ENCODE assay signal across 1 cellular context in genomic region chr17:82536220-82537201, GRCh38.
TF ChIP-seq lines count a peak whose summit lies in the region.

No MANE protein-coding gene starts in this region.

TF ChIP-seq in H1, 55 proteins besides CTCF, POLR2A, EP300 and RAD21:
- TF ChIP-seq FOSL1 (IDR thresholded peaks at IDR 0.05; ENCODE audit: insufficient read depth, low read depth, low read length), result no peak
- TF ChIP-seq USF2 (IDR thresholded peaks at IDR 0.05; ENCODE audit: low read length), result no peak
- no peak for TF ChIP-seq TCF12 (IDR thresholded peaks at IDR 0.05; ENCODE audit: low read depth, low read length)
- TF ChIP-seq TAF7 (optimal IDR thresholded peaks at IDR 0.05; ENCODE audit: borderline replicate concordance, low read depth, low read length), result no peak
- TF ChIP-seq SP1 (IDR thresholded peaks at IDR 0.05; ENCODE audit: low read depth, low read length), result no peak
- TF ChIP-seq CBX8 (IDR thresholded peaks at IDR 0.05; ENCODE audit: borderline replicate concordance, low read depth, low read length), result no peak
- TF ChIP-seq HDAC6 (IDR thresholded peaks at IDR 0.05; ENCODE audit: low read depth, low read length), result no peak
- no peak for TF ChIP-seq GTF2F1 (IDR thresholded peaks at IDR 0.05; ENCODE audit: borderline replicate concordance, low read depth, low read length)
- TF ChIP-seq, protein P1, sequence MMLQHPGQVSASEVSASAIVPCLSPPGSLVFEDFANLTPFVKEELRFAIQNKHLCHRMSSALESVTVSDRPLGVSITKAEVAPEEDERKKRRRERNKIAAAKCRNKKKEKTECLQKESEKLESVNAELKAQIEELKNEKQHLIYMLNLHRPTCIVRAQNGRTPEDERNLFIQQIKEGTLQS (IDR thresholded peaks at IDR 0.05; ENCODE audit: insufficient read depth, low read depth, low read length), result no peak
- no peak for TF ChIP-seq EZH2 (IDR thresholded peaks at IDR 0.05; ENCODE audit: low read depth, low read length, severe bottlenecking)
- no peak for TF ChIP-seq RNF2 (IDR thresholded peaks at IDR 0.05; ENCODE audit: borderline replicate concordance, low read depth, low read length, missing control alignments, poor library complexity, severe bottlenecking)
- no peak for TF ChIP-seq BRCA1 (IDR thresholded peaks at IDR 0.05; ENCODE audit: low read depth, low read length)
- no peak for TF ChIP-seq ASH2L (IDR thresholded peaks at IDR 0.05; ENCODE audit: low read length)
- no peak for TF ChIP-seq CHD1 (IDR thresholded peaks at IDR 0.05; ENCODE audit: low read depth, low read length)
